In genomic region chr2:79876430-79876829, GRCh38 we compare ENCODE assay signal across 10 cellular contexts.
DNase-seq lines count a peak whose midpoint lies in the region; ATAC-seq, FAIRE-seq and TF ChIP-seq lines count a peak whose summit lies in the region.
"Had no signal": no experiment of that assay in that cellular context is flagged by ENCODE, and none has a peak within 500 bp of the region (broad histone marks: within the 10 kb centered on the region; RNA-seq: fewer than 3 reads in every experiment).

No MANE protein-coding gene starts in this region.

- no peak overlapping the region for H3K4me2 ChIP-seq in OCI-LY1 (ENCODE audit: low read length)

- no peak overlapping the region for H3K27ac Mint-ChIP-seq in stimulated activated memory B cell treated with anti-CD40 and anti-IgM and Interleukin-4, amounts not matched to agents 10 μg/mL and 1 μg/mL and 100 μg/mL, for 72 hours
- H3K27ac Mint-ChIP-seq: activated naive CD8-positive, alpha-beta T cell had no signal

- H3K27me3 Mint-ChIP-seq in stimulated activated memory B cell treated with anti-CD40 and anti-IgM and Interleukin-4, amounts not matched to agents 10 μg/mL and 1 μg/mL and 100 μg/mL, for 72 hours = no peaks in the 10 kb centered on the region
- H3K27me3 Mint-ChIP-seq: activated naive CD8-positive, alpha-beta T cell had no signal

- H3K4me1 Mint-ChIP-seq in stimulated activated memory B cell treated with anti-CD40 and anti-IgM and Interleukin-4, amounts not matched to agents 10 μg/mL and 1 μg/mL and 100 μg/mL, for 72 hours = no peaks in the 10 kb centered on the region

- H3K9ac ChIP-seq in OCI-LY1 (ENCODE audit: low read length) = no peak overlapping the region

- H2AFZ ChIP-seq in OCI-LY1 (ENCODE audit: low read length) = no peak overlapping the region

- H3K27ac ChIP-seq in OCI-LY1 (ENCODE audit: low read depth, low read length, poor library complexity, severe bottlenecking) = no peak overlapping the region

- DNase-seq in GM10266 (ENCODE audit: extremely low spot score) (peak; percentile 16), frontal cortex (ENCODE audit: low spot score in 2 of 2) (peak in 1 of 2 donors; percentile 38), dermis blood vessel endothelial cell (no peak)
- DNase-seq: stimulated activated CD8-positive, alpha-beta memory T cell treated with anti-CD3 and anti-CD28 coated beads, Interleukin-4, amount 100 ng/mL, for 48 hours had no signal

- no peaks in the 10 kb centered on the region for H4K20me1 ChIP-seq in OCI-LY1 (ENCODE audit: insufficient read depth, low read length)

- H3K9me3 Mint-ChIP-seq in stimulated activated memory B cell treated with anti-CD40 and anti-IgM and Interleukin-4, amounts not matched to agents 10 μg/mL and 1 μg/mL and 100 μg/mL, for 72 hours = peaks cover 3% of the 10 kb centered on the region

- ATAC-seq in stimulated activated memory B cell treated with anti-CD40 and anti-IgM and Interleukin-4, amounts not matched to agents 10 μg/mL and 1 μg/mL and 100 μg/mL, for 72 hours = no peak
- no peak for ATAC-seq in GM21529 (IDR thresholded peaks at IDR 0.05; ENCODE audit: unreplicated experiment)
- no peak for ATAC-seq in GM21737 (IDR thresholded peaks at IDR 0.05; ENCODE audit: unreplicated experiment)

- no peaks in the 10 kb centered on the region for H3F3A ChIP-seq in OCI-LY1 (ENCODE audit: insufficient read depth, low read length)

- H3K27me3 ChIP-seq in OCI-LY1 (ENCODE audit: insufficient read depth, low read length) = no peaks in the 10 kb centered on the region

- no peaks in the 10 kb centered on the region for H3K9me3 ChIP-seq in OCI-LY1 (ENCODE audit: low read length)

- no peak overlapping the region for H3K4me3 ChIP-seq in OCI-LY1 (ENCODE audit: low read depth, low read length, poor library complexity, severe bottlenecking)

- no peaks in the 10 kb centered on the region for H3K4me1 ChIP-seq in OCI-LY1 (ENCODE audit: insufficient read depth, low read length, severe bottlenecking)

- peak; percentile 83 for FAIRE-seq in A204.1 (lab: Jason Lieb, UNC)
- FAIRE-seq in frontal cortex (lab: Jason Lieb, UNC) = peak; percentile 73

- H3K36me3 ChIP-seq in OCI-LY1 (ENCODE audit: insufficient read depth, low read length) = no peaks in the 10 kb centered on the region

- H3K4me3 Mint-ChIP-seq in stimulated activated memory B cell treated with anti-CD40 and anti-IgM and Interleukin-4, amounts not matched to agents 10 μg/mL and 1 μg/mL and 100 μg/mL, for 72 hours = no peak overlapping the region
- H3K4me3 Mint-ChIP-seq: activated naive CD8-positive, alpha-beta T cell had no signal

- no peaks in the 10 kb centered on the region for H3K79me2 ChIP-seq in OCI-LY1 (ENCODE audit: insufficient read depth, low read length)

- no peaks in the 10 kb centered on the region for H3K36me3 Mint-ChIP-seq in stimulated activated memory B cell treated with anti-CD40 and anti-IgM and Interleukin-4, amounts not matched to agents 10 μg/mL and 1 μg/mL and 100 μg/mL, for 72 hours
- H3K36me3 Mint-ChIP-seq: activated naive CD8-positive, alpha-beta T cell had no signal

- peak; percentile 26 for TF ChIP-seq CTCF in GM10266 (IDR thresholded peaks at IDR 0.05; ENCODE audit: control insufficient read depth, insufficient read depth, low read depth, missing control alignments)
- TF ChIP-seq CTCF in OCI-LY1 (IDR thresholded peaks at IDR 0.05; ENCODE audit: low read length) = peak; percentile 33; the same call in 1 of the 2 replicates

- no peaks in the 10 kb centered on the region for H3K9me2 ChIP-seq in OCI-LY1 (ENCODE audit: low read depth, low read length)
